13 cellular contexts compared by ENCODE assay signal in genomic region chr1:229034246-229034645, GRCh38.
DNase-seq lines count a peak whose midpoint lies in the region; ATAC-seq and TF ChIP-seq lines count a peak whose summit lies in the region.
"Had no signal": no experiment of that assay in that cellular context is flagged by ENCODE, and none has a peak within 500 bp of the region (broad histone marks: within the 10 kb centered on the region; RNA-seq: fewer than 3 reads in every experiment).

No MANE protein-coding gene starts in this region.

- BruUV-seq in OCI-LY7 (replicated peaks; lab: Mats Ljungman, UMichigan), result no TSS peak

- ATAC-seq in effector memory CD8-positive, alpha-beta T cell (replicated peaks), result no peak

- no peaks in the 10 kb centered on the region for H3K9me3 Mint-ChIP-seq in effector memory CD8-positive, alpha-beta T cell
- H3K9me3 Mint-ChIP-seq in mesothelial cell of epicardium, result peaks cover 9% of the 10 kb centered on the region
- H3K9me3 Mint-ChIP-seq in activated T-cell treated with anti-CD3 and anti-CD28 coated beads, Interleukin-2, amount 50 U/mL, for 24 hours, result no peaks in the 10 kb centered on the region

- no peak overlapping the region for H3K4me3 ChIP-seq in OCI-LY7 (ENCODE audit: low read depth, low read length, poor library complexity, severe bottlenecking)
- no peak overlapping the region for H3K4me3 ChIP-seq in vagina
- H3K4me3 ChIP-seq in coronary artery, result no peak overlapping the region
- H3K4me3 ChIP-seq: GM23248 had no signal

- H3K27me3 ChIP-seq in vagina, result no peaks in the 10 kb centered on the region

- TF ChIP-seq POLR2A in vagina (IDR thresholded peaks at IDR 0.05), result no peak

- CTCF ChIA-PET in OCI-LY7 (lab: Charles Lee; ENCODE audit: unreplicated experiment), result no interaction called here

- H3K4me1 ChIP-seq in OCI-LY7 (ENCODE audit: insufficient read depth, low read length, poor library complexity, severe bottlenecking) (peaks cover 45% of the 10 kb centered on the region), vagina (no peaks in the 10 kb centered on the region)

- H2AFZ ChIP-seq in OCI-LY7 (ENCODE audit: low read length), result no peak overlapping the region
- H2AFZ ChIP-seq: GM23248 had no signal

- H3K27me3 Mint-ChIP-seq in effector memory CD8-positive, alpha-beta T cell, result peaks cover 0 to 19% of the 10 kb centered on the region in 2 donors
- no peaks in the 10 kb centered on the region for H3K27me3 Mint-ChIP-seq in mesothelial cell of epicardium (ENCODE audit: low read depth)
- H3K27me3 Mint-ChIP-seq in activated T-cell treated with anti-CD3 and anti-CD28 coated beads, Interleukin-2, amount 50 U/mL, for 24 hours, result no peaks in the 10 kb centered on the region

- TF ChIP-seq CTCF in OCI-LY7 (conservative IDR thresholded peaks at IDR 0.05; ENCODE audit: low read length), result no peak
- TF ChIP-seq CTCF in mesothelial cell of epicardium (IDR thresholded peaks at IDR 0.05; ENCODE audit: unreplicated experiment), result no peak
- no peak for TF ChIP-seq CTCF in vagina (IDR thresholded peaks at IDR 0.05)
- no peak for TF ChIP-seq CTCF in coronary artery (IDR thresholded peaks at IDR 0.05)

- no peaks in the 10 kb centered on the region for H4K20me1 ChIP-seq in OCI-LY7 (ENCODE audit: insufficient read depth, low read length)

- intact Hi-C loops in OCI-LY7 (cut with micrococcal nuclease; ENCODE audit: unreplicated experiment) (no loop called here), vagina (cut with DNase I) (no loop called here)

- no peaks in the 10 kb centered on the region for H3K9me3 ChIP-seq in OCI-LY7 (ENCODE audit: low read length)
- H3K9me3 ChIP-seq in vagina, result no peaks in the 10 kb centered on the region

- no peaks in the 10 kb centered on the region for H3K79me2 ChIP-seq in OCI-LY7 (ENCODE audit: insufficient read depth, low read depth, low read length)

- H3K27ac Mint-ChIP-seq in effector memory CD8-positive, alpha-beta T cell, result peak overlapping the region; percentile 65 to 89
- H3K27ac Mint-ChIP-seq in mesothelial cell of epicardium, result peak overlapping the region; percentile 9
- no peak overlapping the region for H3K27ac Mint-ChIP-seq in activated T-cell treated with anti-CD3 and anti-CD28 coated beads, Interleukin-2, amount 50 U/mL, for 24 hours
- H3K27ac Mint-ChIP-seq: CD14-positive monocyte had no signal

- POLR2A ChIA-PET in OCI-LY7 (lab: Charles Lee), result no interaction called here

- H3K4me1 Mint-ChIP-seq in effector memory CD8-positive, alpha-beta T cell (ENCODE audit: low read depth in 2 of 2), result peaks cover 62 to 63% of the 10 kb centered on the region in 2 donors
- peaks cover 45% of the 10 kb centered on the region for H3K4me1 Mint-ChIP-seq in mesothelial cell of epicardium
- peaks cover 39% of the 10 kb centered on the region for H3K4me1 Mint-ChIP-seq in activated T-cell treated with anti-CD3 and anti-CD28 coated beads, Interleukin-2, amount 50 U/mL, for 24 hours (ENCODE audit: low read depth)

- H3K36me3 ChIP-seq in OCI-LY7 (ENCODE audit: insufficient read depth, low read length) (no peaks in the 10 kb centered on the region), vagina (no peaks in the 10 kb centered on the region)

- H3K27ac ChIP-seq in OCI-LY7 (ENCODE audit: low read depth, low read length, poor library complexity, severe bottlenecking) (no peak overlapping the region), vagina (peak overlapping the region; percentile 20), coronary artery (no peak overlapping the region)
- H3K27ac ChIP-seq: GM23248 had no signal

- peak overlapping the region in 1 of 2 donors; percentile 56 for H3K4me3 Mint-ChIP-seq in effector memory CD8-positive, alpha-beta T cell
- no peak overlapping the region for H3K4me3 Mint-ChIP-seq in mesothelial cell of epicardium
- H3K4me3 Mint-ChIP-seq in activated T-cell treated with anti-CD3 and anti-CD28 coated beads, Interleukin-2, amount 50 U/mL, for 24 hours, result no peak overlapping the region
- H3K4me3 Mint-ChIP-seq: CD14-positive monocyte had no signal

- H3K9me2 ChIP-seq in OCI-LY7 (ENCODE audit: insufficient read depth, low read length), result no peaks in the 10 kb centered on the region

- 0 out of 2 replicates have a peak overlapping the region, but pooled peaks have one; percentile 72 for H3K4me2 ChIP-seq in OCI-LY7 (ENCODE audit: low read length)

- DNase-seq in OCI-LY7 (ENCODE audit: low spot score), result no peak
- no peak for DNase-seq in effector memory CD8-positive, alpha-beta T cell
- DNase-seq in mesothelial cell of epicardium (ENCODE audit: low spot score in 2 of 2, unreplicated experiment in 2 of 2), result no peak
- no peak for DNase-seq in vagina (ENCODE audit: extremely low spot score in 2 of 2)
- no peak for DNase-seq in coronary artery (ENCODE audit: low spot score)
- DNase-seq in activated T-cell treated with anti-CD3 and anti-CD28 coated beads, Interleukin-2, amount 50 U/mL, for 24 hours, result no peak
- DNase-seq in activated T-cell treated with anti-CD3 and anti-CD28 coated beads for 4 hours, result no peak
- DNase-seq: Calu3, DMS 273 treated with DMSO at 0.1 percent for 48 hours, GM23248, H7, IMR-90 had no signal

- H3K36me3 Mint-ChIP-seq in effector memory CD8-positive, alpha-beta T cell (ENCODE audit: insufficient read depth), result no peaks in the 10 kb centered on the region
- peaks cover 9% of the 10 kb centered on the region for H3K36me3 Mint-ChIP-seq in mesothelial cell of epicardium
- no peaks in the 10 kb centered on the region for H3K36me3 Mint-ChIP-seq in activated T-cell treated with anti-CD3 and anti-CD28 coated beads, Interleukin-2, amount 50 U/mL, for 24 hours (ENCODE audit: low read depth)
- H3K36me3 Mint-ChIP-seq: CD14-positive monocyte had no signal
